In the genomic region with DNA sequence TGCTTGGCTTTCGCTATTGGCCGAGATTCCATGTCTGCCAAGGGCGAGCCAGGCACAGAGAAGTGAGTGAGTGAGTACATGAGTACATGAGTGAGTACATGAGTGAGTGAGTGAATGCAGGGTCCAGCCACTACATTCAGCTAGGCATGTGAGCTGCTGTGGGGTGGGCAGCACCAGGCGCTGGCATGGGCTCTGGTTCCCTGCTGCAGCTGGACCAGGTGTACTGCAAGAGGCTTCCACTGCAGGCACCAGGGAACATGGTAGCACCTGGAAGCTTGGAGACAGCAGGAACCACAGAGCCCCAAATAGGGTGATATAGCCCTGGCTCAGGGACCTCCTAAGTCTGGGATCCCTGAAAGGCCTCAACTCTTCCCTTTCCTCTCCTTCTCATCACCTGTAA, we compare ENCODE assay signal across 22 cellular contexts.
"Had no signal": no experiment of that assay in that cellular context is flagged by ENCODE, and none has a peak within 500 bp of the region (broad histone marks: within the 10 kb centered on the region; RNA-seq: fewer than 3 reads in every experiment).

No MANE protein-coding gene starts in this region.

- H3K4me3 ChIP-seq: K562 had no signal

- H3K4me2 ChIP-seq: KMS-11 had no signal

- DNase-seq: Kasumi-1, MM.1S, NCI-H1092 treated with DMSO at 0.1 percent for 48 hours, NCI-H1436, NCI-H187, NCI-H2029, NCI-H2081 treated with DMSO at 0.1 percent for 48 hours, NCI-H2171, NCI-H226, NCI-H446, NCI-H510A, NCI-H524 treated with DMSO at 0.1 percent for 48 hours, NCI-H69, NCI-H774, PC-3, SHP77 had no signal

- FAIRE-seq: HTR-8/SVneo, K562 had no signal

- ATAC-seq: K562, Panc1, PC-3 had no signal

- H3K27ac ChIP-seq: HL-60, KMS-11, RWPE1 had no signal

- H3K9ac ChIP-seq: KMS-11 had no signal
